Comparison of ENCODE assay signal across 8 cellular contexts in the genomic region with DNA sequence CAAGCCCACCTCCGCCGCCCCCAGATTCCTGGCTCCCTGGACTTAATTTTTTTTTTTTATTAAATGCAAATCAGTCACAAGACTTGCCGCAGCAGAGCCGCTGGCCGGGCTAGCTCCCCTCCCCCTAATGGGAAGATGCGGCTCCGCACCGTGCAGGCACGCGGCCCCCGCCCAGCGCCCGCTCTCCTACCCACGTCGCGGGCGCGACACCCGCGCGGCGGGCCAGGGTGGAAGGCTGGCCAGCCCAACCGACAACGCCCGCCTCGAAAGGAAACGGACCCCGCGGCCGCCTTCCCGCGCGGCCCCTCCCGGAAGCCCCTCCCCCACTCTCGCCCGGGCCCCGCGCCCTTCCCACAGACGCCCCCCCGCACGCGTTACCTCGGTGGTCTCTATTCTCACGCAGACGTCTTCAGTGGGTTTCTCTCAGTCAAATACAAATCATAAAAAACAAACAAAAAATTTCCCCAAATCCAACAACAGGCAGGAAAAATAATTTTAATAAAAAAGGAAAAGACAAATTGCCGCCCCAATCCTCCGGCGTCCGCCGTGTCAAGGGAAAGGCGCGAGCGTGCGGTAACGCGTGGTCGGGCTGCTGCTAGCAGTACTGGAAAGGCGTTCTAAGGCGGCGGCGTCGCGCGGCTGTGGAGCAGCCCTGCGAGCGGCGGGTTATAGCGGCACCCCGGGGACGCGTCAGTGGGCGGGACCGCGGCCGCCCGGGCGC. TPM values are rescaled to one million over a fixed set of nuclear protein-coding genes. Genes with fewer than 3 reads are reported as not detected.
A peak's percentile ranks its signal among the peaks of the same experiment; 100 is the strongest.
DNase-seq lines count a peak whose midpoint lies in the region; ATAC-seq, FAIRE-seq and TF ChIP-seq lines count a peak whose summit lies in the region.

A gene (minus strand): TSS at position 643 of the 721 bp plus-strand sequence. CDS start 1,480 bp downstream, outside the sequence.

- CTCF ChIA-PET in Calu3 (lab: Charles Lee): interaction anchor here (1.5 kb wide), 1 partner anchor 120 kb away, joined by 3 read pairs; no protein-coding TSS in a partner anchor
- CTCF ChIA-PET in OCI-LY7 (lab: Charles Lee; ENCODE audit: unreplicated experiment): no interaction called here

- peaks cover 39% of the 10 kb centered on the region for H3K36me3 ChIP-seq in OCI-LY7 (ENCODE audit: insufficient read depth, low read length)
- H3K36me3 ChIP-seq in mucosa of rectum (ENCODE audit: control insufficient read depth in 2 of 2, insufficient read depth in 2 of 2, low read length in 2 of 2): peaks cover 26 to 28% of the 10 kb centered on the region in 2 donors

- H3K4me2 ChIP-seq in OCI-LY7 (ENCODE audit: low read length): peak within 1 kb of the TSS; percentile 95

- H3K4me1 ChIP-seq in OCI-LY7 (ENCODE audit: insufficient read depth, low read length, poor library complexity, severe bottlenecking) (peaks cover 24% of the 10 kb centered on the region), mucosa of rectum (ENCODE audit: control insufficient read depth in 2 of 2, insufficient read depth in 2 of 2, low read length in 2 of 2) (peaks cover 34 to 38% of the 10 kb centered on the region in 2 donors)

- H3K9me3 Mint-ChIP-seq in Calu3 (ENCODE audit: low read depth, unreplicated experiment): no peaks in the 10 kb centered on the region

- TF ChIP-seq CTCF in Calu3 (IDR thresholded peaks at IDR 0.05; ENCODE audit: unreplicated experiment) (no peak), OCI-LY7 (conservative IDR thresholded peaks at IDR 0.05; ENCODE audit: low read length) (no peak), epithelial cell of proximal tubule (conservative IDR thresholded peaks at IDR 0.05; ENCODE audit: low read depth, low read length) (no peak)

- BruUV-seq in Calu3 (replicated peaks; lab: Mats Ljungman, UMichigan) (no TSS peak), OCI-LY7 (replicated peaks; lab: Mats Ljungman, UMichigan) (no TSS peak)

- H3K27me3 ChIP-seq in mucosa of rectum (ENCODE audit: control insufficient read depth in 2 of 2, insufficient read depth in 2 of 2, low read length in 2 of 2): no peaks in the 10 kb centered on the region

- H3K27ac ChIP-seq in OCI-LY7 (ENCODE audit: low read depth, low read length, poor library complexity, severe bottlenecking): peak within 1 kb of the TSS; percentile 77
- peak within 1 kb of the TSS; percentile 96 to 98 for H3K27ac ChIP-seq in mucosa of rectum (ENCODE audit: low read depth in 2 of 2, low read length in 2 of 2)

- peak; percentile 85 for ATAC-seq in GM21360 (IDR thresholded peaks at IDR 0.05; ENCODE audit: unreplicated experiment)

- H3K4me1 Mint-ChIP-seq in Calu3 (ENCODE audit: low read depth, unreplicated experiment): peaks cover 12% of the 10 kb centered on the region

- H3K27ac Mint-ChIP-seq in Calu3 (ENCODE audit: unreplicated experiment): peak within 1 kb of the TSS; percentile 87

- peak within 1 kb of the TSS; percentile 88 for H3K4me3 Mint-ChIP-seq in Calu3 (ENCODE audit: low read depth, unreplicated experiment)

- H3K36me3 Mint-ChIP-seq in Calu3 (ENCODE audit: insufficient read depth, unreplicated experiment): peaks cover 67% of the 10 kb centered on the region

- no peak for FAIRE-seq in HTR-8/SVneo (lab: Jason Lieb, UNC)

- H4K20me1 ChIP-seq in OCI-LY7 (ENCODE audit: insufficient read depth, low read length): peaks cover 20% of the 10 kb centered on the region

- peak within 1 kb of the TSS; percentile 94 to 96 for H3K9ac ChIP-seq in mucosa of rectum (ENCODE audit: low read depth in 1 of 2, low read length in 2 of 2)

- no peaks in the 10 kb centered on the region for H3K27me3 Mint-ChIP-seq in Calu3 (ENCODE audit: unreplicated experiment)

- peak within 1 kb of the TSS; percentile 92 for H2AFZ ChIP-seq in OCI-LY7 (ENCODE audit: low read length)

- no peaks in the 10 kb centered on the region for H3K9me3 ChIP-seq in OCI-LY7 (ENCODE audit: low read length)
- no peaks in the 10 kb centered on the region for H3K9me3 ChIP-seq in mucosa of rectum (ENCODE audit: control insufficient read depth in 2 of 2, low read length in 2 of 2)

- DNase-seq in Calu3 (peak; percentile 95), HTR-8/SVneo (ENCODE audit: insufficient read length, low spot score) (peak; percentile 87), OCI-LY7 (ENCODE audit: low spot score) (peak; percentile 93), epithelial cell of proximal tubule (ENCODE audit: low read depth) (no peak)
- DNase-seq in activated T-cell treated with anti-CD3 and anti-CD28 coated beads, Interleukin-2, amount 50 U/mL, for 1 hour: peak; percentile 64
- peak; percentile 96 to 97 for DNase-seq in stimulated activated CD8-positive, alpha-beta memory T cell treated with anti-CD3 and anti-CD28 coated beads, Interleukin-7, amount 100 ng/mL, for 1 hour (ENCODE audit: low read depth in 2 of 2)

- H3K9me2 ChIP-seq in OCI-LY7 (ENCODE audit: insufficient read depth, low read length): no peaks in the 10 kb centered on the region

- peaks cover 35% of the 10 kb centered on the region; the same call in 1 of the 2 replicates for H3K79me2 ChIP-seq in OCI-LY7 (ENCODE audit: insufficient read depth, low read depth, low read length)

- intact Hi-C loops in Calu3 (cut with micrococcal nuclease; ENCODE audit: unreplicated experiment): loop anchor here (5.0 kb wide), 1 partner anchor 120 kb away; no protein-coding TSS in a partner anchor
- intact Hi-C loops in OCI-LY7 (cut with micrococcal nuclease; ENCODE audit: unreplicated experiment): loop anchor here (1.0 to 5.0 kb wide), 4 partner anchors 11 to 645 kb away; a partner anchor contains a TSS

- POLR2A ChIA-PET in OCI-LY7 (lab: Charles Lee): interaction anchor here (0.6 to 1.6 kb wide), 4 partner anchors 10 to 835 kb away, joined by 3 to 6 read pairs (median 4); no protein-coding TSS in a partner anchor

- H3K4me3 ChIP-seq in OCI-LY7 (ENCODE audit: low read depth, low read length, poor library complexity, severe bottlenecking) (peak within 1 kb of the TSS; percentile 95), epithelial cell of proximal tubule (ENCODE audit: low read depth, low read length) (peak within 1 kb of the TSS; percentile 90), mucosa of rectum (ENCODE audit: low read length in 2 of 2) (peak within 1 kb of the TSS; percentile 88 to 98)

RNA-seq across cellular contexts. Expression of the gene that starts here (rescaled TPM):
- total RNA-seq in Calu3 (2022) (142 and 170 TPM in 2 replicates), OCI-LY7 (2022) (93.5 and 107 TPM in 2 replicates), epithelial cell of proximal tubule (149 and 163 TPM in 2 replicates)
- total RNA-seq in OCI-LY7 (2014; rRNA removed; shearing (Covaris generic)): 66.2 and 70.5 TPM in 2 replicates
